ENCODE assay signal across 1 cellular context in genomic region chr7:15323545-15323944, GRCh38.
TF ChIP-seq lines count a peak whose summit lies in the region.

No MANE protein-coding gene starts in this region.

TF ChIP-seq in HepG2, 621 proteins besides CTCF, POLR2A, EP300 and RAD21 (continued from another document):
- no peak for TF ChIP-seq DBP (CRISPR knock-in tag; IDR thresholded peaks at IDR 0.05; ENCODE audit: not compliant biosample characterization)
- no peak for TF ChIP-seq GPN1 (CRISPR knock-in tag; IDR thresholded peaks at IDR 0.05; ENCODE audit: borderline replicate concordance)
- TF ChIP-seq ZNF33B (CRISPR knock-in tag; IDR thresholded peaks at IDR 0.05) = no peak
- no peak for TF ChIP-seq CEBPG (CRISPR knock-in tag; IDR thresholded peaks at IDR 0.05)
- TF ChIP-seq ZNF570 (CRISPR knock-in tag; IDR thresholded peaks at IDR 0.05; ENCODE audit: borderline replicate concordance) = no peak
- TF ChIP-seq PLSCR1 (CRISPR knock-in tag; IDR thresholded peaks at IDR 0.05; ENCODE audit: borderline replicate concordance) = no peak
- no peak for TF ChIP-seq SAP130 (CRISPR knock-in tag; IDR thresholded peaks at IDR 0.05; ENCODE audit: low read depth)
